In genomic region chr5:165457854-165458481, GRCh38 we compare ENCODE assay signal across 8 cellular contexts.
DNase-seq lines count a peak whose midpoint lies in the region; ATAC-seq and TF ChIP-seq lines count a peak whose summit lies in the region.

No MANE protein-coding gene starts in this region.

- no peak overlapping the region for H3K27ac Mint-ChIP-seq in activated naive CD4-positive, alpha-beta T cell treated with anti-CD3 and anti-CD28 coated beads, Interleukin-2, amount 50 U/mL, for 72 hours

- H3K27ac ChIP-seq in DOHH2 (ENCODE audit: low read depth, low read length) (no peak overlapping the region), VCaP (no peak overlapping the region), lower lobe of right lung (no peak overlapping the region)
- H3K27ac ChIP-seq in effector memory CD4-positive, alpha-beta T cell (ENCODE audit: insufficient read depth, low read length, poor library complexity, severe bottlenecking), result no peak overlapping the region

- H3K36me3 ChIP-seq in DOHH2 (ENCODE audit: control insufficient read depth, low read length) (no peaks in the 10 kb centered on the region), lower lobe of right lung (no peaks in the 10 kb centered on the region)
- no peaks in the 10 kb centered on the region for H3K36me3 ChIP-seq in effector memory CD4-positive, alpha-beta T cell (ENCODE audit: control insufficient read depth, insufficient read depth, low read length)

- DNase-seq in Jurkat, Clone E6-1 (ENCODE audit: low read depth, low spot score), result peak; percentile 24
- DNase-seq in lower lobe of right lung, result no peak
- DNase-seq in effector memory CD4-positive, alpha-beta T cell, result no peak
- no peak for DNase-seq in activated naive CD4-positive, alpha-beta T cell treated with anti-CD3 and anti-CD28 coated beads, Interleukin-2, amount 50 U/mL, for 72 hours (ENCODE audit: low spot score in 2 of 2)
- DNase-seq in NCI-H1436 (lab: John Stamatoyannopoulos, UW), result no peak
- no peak for DNase-seq in inferior parietal cortex (ENCODE audit: extremely low spot score)

- H3K9me3 ChIP-seq in DOHH2 (ENCODE audit: control insufficient read depth, insufficient read depth, low read length) (no peaks in the 10 kb centered on the region), lower lobe of right lung (no peaks in the 10 kb centered on the region)
- H3K9me3 ChIP-seq in effector memory CD4-positive, alpha-beta T cell (ENCODE audit: control insufficient read depth, low read length), result no peaks in the 10 kb centered on the region

- no peaks in the 10 kb centered on the region for H3F3A ChIP-seq in DOHH2 (ENCODE audit: control insufficient read depth, insufficient read depth)

- intact Hi-C loops in lower lobe of right lung (cut with DNase I), result no loop called here

- no peaks in the 10 kb centered on the region for H4K20me1 ChIP-seq in DOHH2 (ENCODE audit: control insufficient read depth, insufficient read depth, low read depth, low read length)

- H3K9me3 Mint-ChIP-seq in activated naive CD4-positive, alpha-beta T cell treated with anti-CD3 and anti-CD28 coated beads, Interleukin-2, amount 50 U/mL, for 72 hours, result no peaks in the 10 kb centered on the region

- no peaks in the 10 kb centered on the region for H3K36me3 Mint-ChIP-seq in activated naive CD4-positive, alpha-beta T cell treated with anti-CD3 and anti-CD28 coated beads, Interleukin-2, amount 50 U/mL, for 72 hours

- TF ChIP-seq CTCF in DOHH2 (IDR thresholded peaks at IDR 0.05; ENCODE audit: low read depth, low read length, poor library complexity, severe bottlenecking) (peak; percentile 60), VCaP (conservative IDR thresholded peaks at IDR 0.05) (peak; percentile 88), lower lobe of right lung (IDR thresholded peaks at IDR 0.05) (peak; percentile 48)

- no peak overlapping the region for H3K4me3 ChIP-seq in DOHH2 (ENCODE audit: low read length)
- H3K4me3 ChIP-seq in Jurkat, Clone E6-1 (ENCODE audit: low read length), result no peak overlapping the region
- H3K4me3 ChIP-seq in lower lobe of right lung, result no peak overlapping the region
- no peak overlapping the region for H3K4me3 ChIP-seq in effector memory CD4-positive, alpha-beta T cell (ENCODE audit: insufficient read depth, low read depth, low read length, poor library complexity, severe bottlenecking)

- H3K4me1 ChIP-seq in DOHH2 (ENCODE audit: control insufficient read depth, low read length) (no peaks in the 10 kb centered on the region), lower lobe of right lung (no peaks in the 10 kb centered on the region)
- no peaks in the 10 kb centered on the region for H3K4me1 ChIP-seq in effector memory CD4-positive, alpha-beta T cell (ENCODE audit: control insufficient read depth, insufficient read depth, low read length, poor library complexity, severe bottlenecking)

- ATAC-seq in lower lobe of right lung, result peak in 1 of 2 donors; percentile 46
- ATAC-seq in activated naive CD4-positive, alpha-beta T cell treated with anti-CD3 and anti-CD28 coated beads, Interleukin-2, amount 50 U/mL, for 72 hours, result no peak

- no peak overlapping the region for H3K4me2 ChIP-seq in DOHH2 (ENCODE audit: low read length)

- no peaks in the 10 kb centered on the region for H3K27me3 ChIP-seq in DOHH2 (ENCODE audit: control insufficient read depth, low read length)
- H3K27me3 ChIP-seq in lower lobe of right lung (ENCODE audit: low read depth), result no peaks in the 10 kb centered on the region
- H3K27me3 ChIP-seq in effector memory CD4-positive, alpha-beta T cell (replicated peaks; ENCODE audit: control insufficient read depth, insufficient read depth, low read length, poor library complexity, severe bottlenecking), result no peaks in the 10 kb centered on the region

- no peaks in the 10 kb centered on the region for H3K79me2 ChIP-seq in DOHH2 (ENCODE audit: control insufficient read depth, low read length)

- no peaks in the 10 kb centered on the region for H3K9me2 ChIP-seq in DOHH2 (replicated peaks; ENCODE audit: control insufficient read depth, low read length)
